In the genomic region with DNA sequence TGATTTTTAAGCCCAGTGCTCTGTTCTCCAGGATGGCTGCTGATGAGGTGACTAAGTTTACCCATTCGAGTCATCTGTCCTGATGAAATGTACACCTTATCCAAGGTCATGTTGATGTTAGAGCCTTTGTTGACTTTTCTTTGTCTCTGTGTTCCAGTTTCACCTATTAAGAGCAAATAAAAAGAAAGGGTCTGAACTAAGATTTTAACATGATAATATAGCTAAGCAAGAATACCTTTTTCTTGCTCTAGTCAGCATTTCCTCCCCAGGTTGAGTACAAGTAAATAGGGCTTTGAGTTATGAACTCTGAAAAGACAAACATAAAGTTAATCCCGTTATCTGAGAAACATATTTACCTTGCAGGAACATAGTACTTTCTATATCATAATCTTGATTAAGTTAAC, we compare ENCODE assay signal across 1 cellular context.
TF ChIP-seq lines count a peak whose summit lies in the region.

No MANE protein-coding gene starts in this region.

TF ChIP-seq in SK-N-SH treated with all-trans-retinoic acid at 6 μM for 48 hours, 23 proteins besides CTCF, POLR2A, EP300 and RAD21:
- TF ChIP-seq, protein P1, sequence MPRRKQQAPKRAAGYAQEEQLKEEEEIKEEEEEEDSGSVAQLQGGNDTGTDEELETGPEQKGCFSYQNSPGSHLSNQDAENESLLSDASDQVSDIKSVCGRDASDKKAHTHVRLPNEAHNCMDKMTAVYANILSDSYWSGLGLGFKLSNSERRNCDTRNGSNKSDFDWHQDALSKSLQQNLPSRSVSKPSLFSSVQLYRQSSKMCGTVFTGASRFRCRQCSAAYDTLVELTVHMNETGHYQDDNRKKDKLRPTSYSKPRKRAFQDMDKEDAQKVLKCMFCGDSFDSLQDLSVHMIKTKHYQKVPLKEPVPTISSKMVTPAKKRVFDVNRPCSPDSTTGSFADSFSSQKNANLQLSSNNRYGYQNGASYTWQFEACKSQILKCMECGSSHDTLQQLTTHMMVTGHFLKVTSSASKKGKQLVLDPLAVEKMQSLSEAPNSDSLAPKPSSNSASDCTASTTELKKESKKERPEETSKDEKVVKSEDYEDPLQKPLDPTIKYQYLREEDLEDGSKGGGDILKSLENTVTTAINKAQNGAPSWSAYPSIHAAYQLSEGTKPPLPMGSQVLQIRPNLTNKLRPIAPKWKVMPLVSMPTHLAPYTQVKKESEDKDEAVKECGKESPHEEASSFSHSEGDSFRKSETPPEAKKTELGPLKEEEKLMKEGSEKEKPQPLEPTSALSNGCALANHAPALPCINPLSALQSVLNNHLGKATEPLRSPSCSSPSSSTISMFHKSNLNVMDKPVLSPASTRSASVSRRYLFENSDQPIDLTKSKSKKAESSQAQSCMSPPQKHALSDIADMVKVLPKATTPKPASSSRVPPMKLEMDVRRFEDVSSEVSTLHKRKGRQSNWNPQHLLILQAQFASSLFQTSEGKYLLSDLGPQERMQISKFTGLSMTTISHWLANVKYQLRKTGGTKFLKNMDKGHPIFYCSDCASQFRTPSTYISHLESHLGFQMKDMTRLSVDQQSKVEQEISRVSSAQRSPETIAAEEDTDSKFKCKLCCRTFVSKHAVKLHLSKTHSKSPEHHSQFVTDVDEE (CRISPR knock-in tag; IDR thresholded peaks at IDR 0.05) = no peak
- no peak for TF ChIP-seq RARB (CRISPR knock-in tag; IDR thresholded peaks at IDR 0.05)
- TF ChIP-seq CSDC2 (CRISPR knock-in tag; IDR thresholded peaks at IDR 0.05) = no peak
- TF ChIP-seq GLIS3 (CRISPR knock-in tag; IDR thresholded peaks at IDR 0.05) = no peak
- no peak for TF ChIP-seq ZNF8 (CRISPR knock-in tag; IDR thresholded peaks at IDR 0.05)
- TF ChIP-seq, protein P2, sequence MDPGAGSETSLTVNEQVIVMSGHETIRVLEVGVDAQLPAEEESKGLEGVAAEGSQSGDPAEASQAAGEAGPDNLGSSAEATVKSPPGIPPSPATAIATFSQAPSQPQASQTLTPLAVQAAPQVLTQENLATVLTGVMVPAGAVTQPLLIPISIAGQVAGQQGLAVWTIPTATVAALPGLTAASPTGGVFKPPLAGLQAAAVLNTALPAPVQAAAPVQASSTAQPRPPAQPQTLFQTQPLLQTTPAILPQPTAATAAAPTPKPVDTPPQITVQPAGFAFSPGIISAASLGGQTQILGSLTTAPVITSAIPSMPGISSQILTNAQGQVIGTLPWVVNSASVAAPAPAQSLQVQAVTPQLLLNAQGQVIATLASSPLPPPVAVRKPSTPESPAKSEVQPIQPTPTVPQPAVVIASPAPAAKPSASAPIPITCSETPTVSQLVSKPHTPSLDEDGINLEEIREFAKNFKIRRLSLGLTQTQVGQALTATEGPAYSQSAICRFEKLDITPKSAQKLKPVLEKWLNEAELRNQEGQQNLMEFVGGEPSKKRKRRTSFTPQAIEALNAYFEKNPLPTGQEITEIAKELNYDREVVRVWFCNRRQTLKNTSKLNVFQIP (CRISPR knock-in tag; IDR thresholded peaks at IDR 0.05; ENCODE audit: borderline replicate concordance, low read depth) = no peak
- TF ChIP-seq, protein P3, sequence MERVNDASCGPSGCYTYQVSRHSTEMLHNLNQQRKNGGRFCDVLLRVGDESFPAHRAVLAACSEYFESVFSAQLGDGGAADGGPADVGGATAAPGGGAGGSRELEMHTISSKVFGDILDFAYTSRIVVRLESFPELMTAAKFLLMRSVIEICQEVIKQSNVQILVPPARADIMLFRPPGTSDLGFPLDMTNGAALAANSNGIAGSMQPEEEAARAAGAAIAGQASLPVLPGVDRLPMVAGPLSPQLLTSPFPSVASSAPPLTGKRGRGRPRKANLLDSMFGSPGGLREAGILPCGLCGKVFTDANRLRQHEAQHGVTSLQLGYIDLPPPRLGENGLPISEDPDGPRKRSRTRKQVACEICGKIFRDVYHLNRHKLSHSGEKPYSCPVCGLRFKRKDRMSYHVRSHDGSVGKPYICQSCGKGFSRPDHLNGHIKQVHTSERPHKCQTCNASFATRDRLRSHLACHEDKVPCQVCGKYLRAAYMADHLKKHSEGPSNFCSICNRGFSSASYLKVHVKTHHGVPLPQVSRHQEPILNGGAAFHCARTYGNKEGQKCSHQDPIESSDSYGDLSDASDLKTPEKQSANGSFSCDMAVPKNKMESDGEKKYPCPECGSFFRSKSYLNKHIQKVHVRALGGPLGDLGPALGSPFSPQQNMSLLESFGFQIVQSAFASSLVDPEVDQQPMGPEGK (CRISPR knock-in tag; IDR thresholded peaks at IDR 0.05; ENCODE audit: borderline replicate concordance) = no peak
- TF ChIP-seq ZNF70 (CRISPR knock-in tag; IDR thresholded peaks at IDR 0.05) = no peak
- no peak for TF ChIP-seq PPARA (CRISPR knock-in tag; IDR thresholded peaks at IDR 0.05; ENCODE audit: borderline replicate concordance)
